In the genomic region with DNA sequence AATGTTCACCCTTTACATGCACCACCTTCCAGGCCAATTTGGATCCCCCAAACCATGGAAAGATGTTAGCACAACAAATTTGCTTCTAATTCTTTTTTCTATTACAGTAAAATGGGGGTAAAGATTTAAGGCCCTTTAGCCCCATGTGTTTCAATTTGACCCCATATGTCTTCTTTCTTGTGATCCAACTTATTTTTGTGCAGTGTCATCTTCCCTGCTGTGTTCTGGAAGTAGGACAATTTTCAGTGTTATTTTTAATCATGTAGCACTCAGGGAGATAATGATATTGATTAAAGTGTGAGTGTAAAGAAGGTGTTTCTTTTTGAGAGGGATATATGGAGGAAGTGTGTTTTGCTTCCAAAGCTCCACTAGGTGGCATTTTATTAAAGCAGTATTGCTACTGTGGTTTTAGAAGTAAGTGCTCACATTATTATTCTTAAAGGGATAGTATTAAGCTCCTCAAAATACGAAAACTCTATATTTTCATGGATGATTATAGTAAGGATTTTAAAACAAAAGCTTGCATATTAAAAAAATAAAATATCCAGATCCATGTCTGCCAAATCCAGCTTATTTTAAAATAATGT, we compare ENCODE assay signal across 8 cellular contexts.
DNase-seq lines count a peak whose midpoint lies in the region; ATAC-seq lines count a peak whose summit lies in the region.

No MANE protein-coding gene starts in this region.

- intact Hi-C loops in head of caudate nucleus (cut with DNase I) (no loop called here), Right ventricle myocardium superior (cut with DNase I) (no loop called here)

- DNase-seq in DMS 273 (lab: John Stamatoyannopoulos, UW; ENCODE audit: unreplicated experiment) (peak; percentile 68), NCI-H524 treated with DMSO at 0.1 percent for 48 hours (lab: John Stamatoyannopoulos, UW) (peak; percentile 11), fibroblast of peridontal ligament (ENCODE audit: extremely low read depth) (peak; percentile 0), head of caudate nucleus (no peak), Right ventricle myocardium superior (no peak), foreskin melanocyte (no peak), islet precursor cell (no peak)

- ATAC-seq in GM21526 (IDR thresholded peaks at IDR 0.05; ENCODE audit: low FRiP score, unreplicated experiment) (peak; percentile 68), Right ventricle myocardium superior (ENCODE audit: poor library complexity) (no peak)

Comparison
In these comparisons a context has a peak if more than half of its experiments do, and no peak if none do; other contexts are left out.
1. DNase-seq: peak in DMS 273 (single experiment), NCI-H524 treated with DMSO at 0.1 percent for 48 hours (single experiment) and fibroblast of peridontal ligament (single experiment); none in head of caudate nucleus (0 of 42), Right ventricle myocardium superior (single experiment), foreskin melanocyte (single experiment) and islet precursor cell (single experiment).